In the genomic region with DNA sequence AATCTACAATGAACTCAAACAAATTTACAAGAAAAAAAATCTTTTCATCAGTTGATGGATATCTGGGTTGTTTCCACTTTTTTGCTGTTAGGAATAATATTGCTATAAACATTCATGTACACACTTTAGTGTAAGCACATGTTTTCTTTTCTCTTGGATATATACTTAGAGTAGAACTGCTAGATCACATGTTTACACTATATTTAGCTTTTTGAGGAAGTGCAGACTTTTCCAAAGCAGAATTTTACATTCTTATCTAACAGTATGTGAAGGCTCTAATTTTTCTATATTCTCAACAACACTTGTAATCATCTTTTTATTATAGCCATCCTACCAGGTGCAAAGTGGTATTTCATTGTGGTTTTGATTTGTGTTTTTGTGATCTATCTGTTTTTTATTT, we compare ENCODE assay signal across 24 cellular contexts.
"Had no signal": no experiment of that assay in that cellular context is flagged by ENCODE, and none has a peak within 500 bp of the region (broad histone marks: within the 10 kb centered on the region; RNA-seq: fewer than 3 reads in every experiment).

No MANE protein-coding gene starts in this region.

- FAIRE-seq: astrocyte, bronchial epithelial cell, frontal cortex, TTC549 had no signal

- DNase-seq: activated CD4-positive, alpha-beta memory T cell treated with anti-CD3 and anti-CD28 coated beads, Interleukin-2, amount 10 ng/mL, durations not matched to agents 7 days and 5 days; activated CD4-positive, alpha-beta T cell treated with anti-CD3 and anti-CD28 coated beads for 1 hour; activated CD4-positive, alpha-beta T cell treated with anti-CD3 and anti-CD28 coated beads for 4 hours; activated CD4-positive, alpha-beta T cell treated with anti-CD3 and anti-CD28 coated beads, Interleukin-2, amount 10 ng/mL, durations not matched to agents 7 days and 5 days; activated CD4-positive, alpha-beta T cell treated with anti-CD3 and anti-CD28 coated beads, Interleukin-2, amount 50 U/mL, for 4 hours; activated CD8-positive, alpha-beta memory T cell treated with anti-CD3 and anti-CD28 coated beads, Interleukin-2, amount 50 U/mL, for 48 hours; activated gamma-delta T cell; activated naive CD4-positive, alpha-beta T cell; activated naive CD4-positive, alpha-beta T cell treated with anti-CD3 and anti-CD28 coated beads, Interleukin-2, amount 10 ng/mL, durations not matched to agents 7 days and 5 days; activated naive CD8-positive, alpha-beta T cell treated with anti-CD3 and anti-CD28 coated beads, Interleukin-2, amount 10 ng/mL, durations not matched to agents 7 days and 5 days; activated T-cell treated with anti-CD3 and anti-CD28 coated beads for 4 hours; activated T-cell treated with anti-CD3 and anti-CD28 coated beads, Interleukin-2, amount 50 U/mL, for 24 hours; activated T-cell treated with anti-CD3 and anti-CD28 coated beads, Interleukin-2, amount 50 U/mL, for 72 hours; brain microvascular endothelial cell; dorsolateral prefrontal cortex; effector memory CD4-positive, alpha-beta T cell; foreskin fibroblast; glutamatergic neuron; heart left ventricle; T-helper 2 cell had no signal
